1 cellular context compared by ENCODE assay signal in genomic region chr14:34359423-34360120, GRCh38.
TF ChIP-seq lines count a peak whose summit lies in the region.

No MANE protein-coding gene starts in this region.

TF ChIP-seq in GM23338, 12 proteins besides CTCF, POLR2A, EP300 and RAD21:
- TF ChIP-seq ZNF462 (CRISPR knock-in tag; IDR thresholded peaks at IDR 0.05): no peak
- TF ChIP-seq REST (IDR thresholded peaks at IDR 0.05; ENCODE audit: unreplicated experiment): no peak
- TF ChIP-seq ZNF331 (CRISPR knock-in tag; IDR thresholded peaks at IDR 0.05; ENCODE audit: low read depth): no peak
- TF ChIP-seq ZNF114 (CRISPR knock-in tag; IDR thresholded peaks at IDR 0.05): no peak
- TF ChIP-seq JUNB (IDR thresholded peaks at IDR 0.05; ENCODE audit: unreplicated experiment): no peak
- TF ChIP-seq POLR2AphosphoS5 (IDR thresholded peaks at IDR 0.05; ENCODE audit: low read depth): no peak
- no peak for TF ChIP-seq CREB1 (CRISPR knock-in tag; IDR thresholded peaks at IDR 0.05; ENCODE audit: low read depth)
- no peak for TF ChIP-seq STAT1 (IDR thresholded peaks at IDR 0.05; ENCODE audit: unreplicated experiment)
- TF ChIP-seq EZH2 (IDR thresholded peaks at IDR 0.05; ENCODE audit: low read depth, unreplicated experiment): no peak
- TF ChIP-seq ETS1 (IDR thresholded peaks at IDR 0.05): no peak
- TF ChIP-seq NANOG (IDR thresholded peaks at IDR 0.05; ENCODE audit: borderline replicate concordance): no peak
